8 cellular contexts compared by ENCODE assay signal in genomic region chr10:119178371-119179119, GRCh38. TPM values are rescaled to one million over a fixed set of nuclear protein-coding genes. Genes with fewer than 3 reads are reported as not detected.
A peak's percentile ranks its signal among the peaks of the same experiment; 100 is the strongest.
DNase-seq lines count a peak whose midpoint lies in the region; ATAC-seq and TF ChIP-seq lines count a peak whose summit lies in the region.

PRDX3 (minus strand) TSS chr10:119178812; CDS start chr10:119178790, 22 bp downstream.

- no peaks in the 10 kb centered on the region for H3K9me3 ChIP-seq in OCI-LY3 (ENCODE audit: insufficient read depth, low read length)

- H3K79me2 ChIP-seq in OCI-LY3 (ENCODE audit: low read length) = peaks cover 35% of the 10 kb centered on the region

- H3K36me3 ChIP-seq in OCI-LY3 (replicated peaks; ENCODE audit: low read depth, low read length) = peaks cover 11% of the 10 kb centered on the region

- no peak for TF ChIP-seq CTCF in OCI-LY3 (IDR thresholded peaks at IDR 0.05; ENCODE audit: low read depth, low read length)
- TF ChIP-seq CTCF in epithelial cell of esophagus (IDR thresholded peaks at IDR 0.05; ENCODE audit: insufficient read depth, low read depth, low read length, missing control alignments) = peak; percentile 11

- H3K4me2 ChIP-seq in OCI-LY3 (ENCODE audit: low read length) = peak within 1 kb of the TSS; percentile 91

- peak within 1 kb of the TSS; percentile 68 for H3K27ac ChIP-seq in OCI-LY3 (ENCODE audit: low read length)

- no peaks in the 10 kb centered on the region for H3K27me3 ChIP-seq in OCI-LY3 (ENCODE audit: low read depth, low read length)

- H2AFZ ChIP-seq in OCI-LY3 (ENCODE audit: low read depth, low read length) = peak within 1 kb of the TSS; percentile 79

- ATAC-seq in GM21515 (IDR thresholded peaks at IDR 0.05; ENCODE audit: unreplicated experiment) = peak; percentile 88

- no peaks in the 10 kb centered on the region for H4K20me1 ChIP-seq in OCI-LY3 (ENCODE audit: insufficient read depth, low read length)

- peak; percentile 95 for DNase-seq in DMS 273 (lab: John Stamatoyannopoulos, UW; ENCODE audit: unreplicated experiment)
- DNase-seq in HuH-7.5 (ENCODE audit: low spot score) = peak; percentile 64
- peak; percentile 94 for DNase-seq in activated T-cell treated with anti-CD3 and anti-CD28 coated beads for 1 hour (ENCODE audit: low read depth)
- DNase-seq in epithelial cell of esophagus (ENCODE audit: low read depth) = peak; percentile 88
- peak; percentile 90 for DNase-seq in mucosa of gallbladder (ENCODE audit: low spot score)
- DNase-seq in stimulated activated CD8-positive, alpha-beta memory T cell treated with anti-CD3 and anti-CD28 coated beads, Interleukin-4, amount 100 ng/mL, for 48 hours = peak; percentile 97

- peaks cover 16% of the 10 kb centered on the region for H3K4me1 ChIP-seq in OCI-LY3 (ENCODE audit: low read length)

- H3K4me3 ChIP-seq in OCI-LY3 (ENCODE audit: low read length) (peak within 1 kb of the TSS; percentile 99), epithelial cell of esophagus (ENCODE audit: low read length) (peak within 1 kb of the TSS; percentile 84)

- H3K9ac ChIP-seq in OCI-LY3 (ENCODE audit: low read length) = peak within 1 kb of the TSS; percentile 92

RNA-seq across cellular contexts. Expression of gene PRDX3, which starts in this region (rescaled TPM):
- total RNA-seq in mucosa of gallbladder = 126 TPM

Comparison
In these comparisons a context has a peak if more than half of its experiments do, and no peak if none do; other contexts are left out.
1. Peak in every context shown above with its lines: DNase-seq, ATAC-seq, H3K4me3 ChIP-seq and H3K27ac ChIP-seq.